In the genomic region with DNA sequence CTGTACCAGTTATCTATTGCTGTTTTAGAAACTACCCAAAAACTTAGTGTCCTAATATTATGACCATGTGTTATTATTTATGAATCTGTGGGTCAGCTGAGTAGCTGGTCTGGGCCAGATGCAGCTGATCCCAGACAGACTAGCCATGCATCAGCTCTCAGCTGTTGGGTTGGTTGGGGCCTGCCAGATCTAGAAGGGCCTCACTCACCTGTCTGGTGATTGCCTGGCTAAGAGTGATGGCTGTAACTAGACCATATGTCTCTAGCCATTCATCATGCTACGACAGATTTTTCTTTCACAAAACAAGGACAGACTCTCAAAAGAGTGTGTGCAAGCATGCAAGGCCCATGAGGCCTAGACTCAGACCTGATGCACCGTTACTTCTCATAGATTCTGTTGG, we compare ENCODE assay signal across 24 cellular contexts.
"Had no signal": no experiment of that assay in that cellular context is flagged by ENCODE, and none has a peak within 500 bp of the region (broad histone marks: within the 10 kb centered on the region; RNA-seq: fewer than 3 reads in every experiment).

No MANE protein-coding gene starts in this region.

- H3K27me3 Mint-ChIP-seq: activated CD4-positive, alpha-beta memory T cell treated with anti-CD3 and anti-CD28 coated beads, Interleukin-2, amount 10 ng/mL, durations not matched to agents 7 days and 5 days; activated CD4-positive, alpha-beta T cell treated with anti-CD3 and anti-CD28 coated beads for 36 hours; activated CD4-positive, alpha-beta T cell treated with anti-CD3 and anti-CD28 coated beads, Interleukin-2, amount 10 ng/mL, durations not matched to agents 24 days and 14 days; activated naive CD4-positive, alpha-beta T cell treated with anti-CD3 and anti-CD28 coated beads, Interleukin-2, amount 10 ng/mL, durations not matched to agents 7 days and 5 days; activated naive CD8-positive, alpha-beta T cell treated with anti-CD3 and anti-CD28 coated beads, Interleukin-2, amount 10 ng/mL, durations not matched to agents 7 days and 5 days; activated T-cell treated with anti-CD3 and anti-CD28 coated beads, Interleukin-2, amount 50 U/mL, for 24 hours; central memory CD8-positive, alpha-beta T cell; effector memory CD8-positive, alpha-beta T cell had no signal

- H3K4me3 Mint-ChIP-seq: activated CD4-positive, alpha-beta memory T cell treated with anti-CD3 and anti-CD28 coated beads, Interleukin-2, amount 10 ng/mL, durations not matched to agents 7 days and 5 days; activated CD4-positive, alpha-beta T cell treated with anti-CD3 and anti-CD28 coated beads for 36 hours; activated CD4-positive, alpha-beta T cell treated with anti-CD3 and anti-CD28 coated beads, Interleukin-2, amount 10 ng/mL, durations not matched to agents 24 days and 14 days; activated naive CD4-positive, alpha-beta T cell treated with anti-CD3 and anti-CD28 coated beads, Interleukin-2, amount 10 ng/mL, durations not matched to agents 7 days and 5 days; activated naive CD8-positive, alpha-beta T cell treated with anti-CD3 and anti-CD28 coated beads, Interleukin-2, amount 10 ng/mL, durations not matched to agents 7 days and 5 days; activated T-cell treated with anti-CD3 and anti-CD28 coated beads, Interleukin-2, amount 50 U/mL, for 24 hours; activated T-cell treated with anti-CD3 and anti-CD28 coated beads, Interleukin-2, amount 50 U/mL, for 72 hours; central memory CD8-positive, alpha-beta T cell; effector memory CD8-positive, alpha-beta T cell had no signal

- H3K4me1 Mint-ChIP-seq: activated CD4-positive, alpha-beta memory T cell treated with anti-CD3 and anti-CD28 coated beads, Interleukin-2, amount 10 ng/mL, durations not matched to agents 7 days and 5 days; activated CD4-positive, alpha-beta T cell treated with anti-CD3 and anti-CD28 coated beads for 36 hours; activated CD4-positive, alpha-beta T cell treated with anti-CD3 and anti-CD28 coated beads, Interleukin-2, amount 10 ng/mL, durations not matched to agents 24 days and 14 days; activated naive CD4-positive, alpha-beta T cell treated with anti-CD3 and anti-CD28 coated beads, Interleukin-2, amount 10 ng/mL, durations not matched to agents 7 days and 5 days; activated naive CD8-positive, alpha-beta T cell treated with anti-CD3 and anti-CD28 coated beads, Interleukin-2, amount 10 ng/mL, durations not matched to agents 7 days and 5 days; central memory CD8-positive, alpha-beta T cell had no signal

- H3K9me3 Mint-ChIP-seq: activated CD4-positive, alpha-beta memory T cell treated with anti-CD3 and anti-CD28 coated beads, Interleukin-2, amount 10 ng/mL, durations not matched to agents 7 days and 5 days; activated naive CD4-positive, alpha-beta T cell treated with anti-CD3 and anti-CD28 coated beads, Interleukin-2, amount 50 U/mL, for 72 hours; effector memory CD8-positive, alpha-beta T cell had no signal

- H3K27ac Mint-ChIP-seq: activated CD4-positive, alpha-beta memory T cell treated with anti-CD3 and anti-CD28 coated beads, Interleukin-2, amount 10 ng/mL, durations not matched to agents 7 days and 5 days; activated CD4-positive, alpha-beta T cell treated with anti-CD3 and anti-CD28 coated beads for 36 hours; activated CD4-positive, alpha-beta T cell treated with anti-CD3 and anti-CD28 coated beads, Interleukin-2, amount 10 ng/mL, durations not matched to agents 24 days and 14 days; activated naive CD4-positive, alpha-beta T cell treated with anti-CD3 and anti-CD28 coated beads, Interleukin-2, amount 10 ng/mL, durations not matched to agents 7 days and 5 days; activated naive CD4-positive, alpha-beta T cell treated with anti-CD3 and anti-CD28 coated beads, Interleukin-2, amount 50 U/mL, for 72 hours; activated naive CD8-positive, alpha-beta T cell treated with anti-CD3 and anti-CD28 coated beads, Interleukin-2, amount 10 ng/mL, durations not matched to agents 7 days and 5 days; activated T-cell treated with anti-CD3 and anti-CD28 coated beads, Interleukin-2, amount 50 U/mL, for 24 hours; activated T-cell treated with anti-CD3 and anti-CD28 coated beads, Interleukin-2, amount 50 U/mL, for 72 hours; effector memory CD8-positive, alpha-beta T cell had no signal

- H3K36me3 Mint-ChIP-seq: activated naive CD4-positive, alpha-beta T cell treated with anti-CD3 and anti-CD28 coated beads, Interleukin-2, amount 10 ng/mL, durations not matched to agents 7 days and 5 days; activated naive CD4-positive, alpha-beta T cell treated with anti-CD3 and anti-CD28 coated beads, Interleukin-2, amount 50 U/mL, for 72 hours; activated naive CD8-positive, alpha-beta T cell treated with anti-CD3 and anti-CD28 coated beads, Interleukin-2, amount 10 ng/mL, durations not matched to agents 7 days and 5 days had no signal

- DNase-seq: activated CD4-positive, alpha-beta memory T cell treated with anti-CD3 and anti-CD28 coated beads, Interleukin-2, amount 10 ng/mL, durations not matched to agents 7 days and 5 days; activated CD4-positive, alpha-beta T cell treated with anti-CD3 and anti-CD28 coated beads for 36 hours; activated CD4-positive, alpha-beta T cell treated with anti-CD3 and anti-CD28 coated beads, Interleukin-2, amount 10 ng/mL, durations not matched to agents 24 days and 14 days; activated CD4-positive, alpha-beta T cell treated with anti-CD3 and anti-CD28 coated beads, Interleukin-2, amount 50 U/mL, for 4 hours; activated CD4-positive, CD25-positive, alpha-beta regulatory T cell; activated CD4-positive, CD25-positive, alpha-beta regulatory T cell treated with anti-CD3 and anti-CD28 coated beads, Interleukin-2, amount 50 U/mL, for 72 hours; activated CD8-positive, alpha-beta memory T cell treated with anti-CD3 and anti-CD28 coated beads, Interleukin-2, amount 50 U/mL, for 48 hours; activated gamma-delta T cell; activated naive CD4-positive, alpha-beta T cell; activated naive CD4-positive, alpha-beta T cell treated with anti-CD3 and anti-CD28 coated beads, Interleukin-2, amount 10 ng/mL, durations not matched to agents 7 days and 5 days; activated naive CD8-positive, alpha-beta T cell treated with anti-CD3 and anti-CD28 coated beads, Interleukin-2, amount 10 ng/mL, durations not matched to agents 7 days and 5 days; activated T-cell treated with anti-CD3 and anti-CD28 coated beads for 4 hours; activated T-cell treated with anti-CD3 and anti-CD28 coated beads, Interleukin-2, amount 50 U/mL, for 24 hours; activated T-cell treated with anti-CD3 and anti-CD28 coated beads, Interleukin-2, amount 50 U/mL, for 72 hours; brain microvascular endothelial cell; dermis blood vessel endothelial cell; effector CD4-positive, alpha-beta T cell; effector memory CD8-positive, alpha-beta T cell; erythroblast; foreskin melanocyte; T-helper 2 cell had no signal

- ATAC-seq: activated CD4-positive, alpha-beta T cell treated with anti-CD3 and anti-CD28 coated beads for 36 hours; activated naive CD4-positive, alpha-beta T cell treated with anti-CD3 and anti-CD28 coated beads, Interleukin-2, amount 50 U/mL, for 72 hours; activated T-cell treated with anti-CD3 and anti-CD28 coated beads, Interleukin-2, amount 50 U/mL, for 72 hours; effector memory CD8-positive, alpha-beta T cell; gastroesophageal sphincter had no signal
